Comparison of ENCODE assay signal across 8 cellular contexts in genomic region chr1:78619803-78620579, GRCh38. TPM values are rescaled to one million over a fixed set of nuclear protein-coding genes. Genes with fewer than 3 reads are reported as not detected.
DNase-seq lines count a peak whose midpoint lies in the region; ATAC-seq, FAIRE-seq and TF ChIP-seq lines count a peak whose summit lies in the region.

IFI44L (plus strand) TSS chr1:78620448; CDS start chr1:78627916, 7,468 bp downstream.

- CTCF ChIA-PET in HepG2 (lab: Yijun Ruan, JAX; ENCODE audit: low intra/inter-chr PET ratio, low total read pairs): no interaction called here

- H3K4me1 ChIP-seq in body of pancreas: peaks cover 22% of the 10 kb centered on the region
- no peaks in the 10 kb centered on the region for H3K4me1 ChIP-seq in HepG2 (ENCODE audit: insufficient read depth, low read length)

- no peak for TF ChIP-seq EP300 in HepG2 (IDR thresholded peaks at IDR 0.05; ENCODE audit: low read depth in 2 of 2, low read length in 2 of 2)
- no peak for TF ChIP-seq EP300 in HepG2 (CRISPR knock-in tag; IDR thresholded peaks at IDR 0.05; ENCODE audit: borderline replicate concordance)

- no peaks in the 10 kb centered on the region for H4K20me1 ChIP-seq in HepG2 (ENCODE audit: insufficient read depth, low read length)

- no peak within 1 kb of the TSS for H3K9ac ChIP-seq in HepG2 (ENCODE audit: insufficient read depth, low read depth, low read length)

- H3K36me3 ChIP-seq in body of pancreas (replicated peaks in 1 of 2; ENCODE audit: insufficient read depth in 1 of 2, low read depth in 2 of 2) (no peaks in the 10 kb centered on the region), HepG2 (replicated peaks in 1 of 2; ENCODE audit: control insufficient read depth in 1 of 2, insufficient read depth in 2 of 2, low read length in 2 of 2) (no peaks in the 10 kb centered on the region)

- H2AFZ ChIP-seq in HepG2 (ENCODE audit: low read length): no peak within 1 kb of the TSS

- intact Hi-C loops in body of pancreas (cut with DNase I) (loop anchor here (10.0 kb wide), 1 partner anchor 55 kb away; no protein-coding TSS in a partner anchor), HepG2 (cut with micrococcal nuclease; ENCODE audit: unreplicated experiment) (no loop called here)

- POLR2A ChIA-PET in HepG2 (lab: Yijun Ruan, JAX): no interaction called here

- H3K79me2 ChIP-seq in HepG2 (ENCODE audit: insufficient read depth, low read length): no peaks in the 10 kb centered on the region

- WGBS in body of pancreas, 2 donors: 27% methylated on average over 9 of the region's 9 CpGs
- 7% methylated on average over 9 of the region's 9 CpGs for WGBS in HepG2 (ENCODE audit: low lambda C conversion rate)

- no peak for TF ChIP-seq RAD21 in HepG2 (CRISPR knock-in tag; IDR thresholded peaks at IDR 0.05)

- H3K27ac ChIP-seq in body of pancreas: peak within 1 kb of the TSS; percentile 8 to 69 (median 54)
- H3K27ac ChIP-seq in HepG2 (ENCODE audit: extremely low read length, insufficient read depth, low read length): no peak within 1 kb of the TSS

- peak; percentile 38 for ATAC-seq in GM18505 (IDR thresholded peaks at IDR 0.05; ENCODE audit: unreplicated experiment)
- ATAC-seq in HG02973 (IDR thresholded peaks at IDR 0.05; ENCODE audit: unreplicated experiment): peak; percentile 32
- peak; percentile 22 for ATAC-seq in body of pancreas
- ATAC-seq in HepG2: no peak

- H3K27me3 ChIP-seq in body of pancreas: no peaks in the 10 kb centered on the region
- H3K27me3 ChIP-seq in HepG2 (ENCODE audit: control insufficient read depth in 1 of 2, insufficient read depth in 2 of 2, low read length in 2 of 2): 0 out of 5 replicates have a peak, but pooled peaks cover 0 to 1% of the 10 kb centered on the region in 2 experiments

- no peaks in the 10 kb centered on the region for H3K9me3 ChIP-seq in body of pancreas
- H3K9me3 ChIP-seq in HepG2 (ENCODE audit: low read length): no peaks in the 10 kb centered on the region

- peak; percentile 58 for TF ChIP-seq POLR2A in GM18505 (IDR thresholded peaks at IDR 0.05; ENCODE audit: borderline replicate concordance, extremely low read depth, insufficient read depth, insufficient read length)
- no peak for TF ChIP-seq POLR2A in body of pancreas (IDR thresholded peaks at IDR 0.05)
- no peak for TF ChIP-seq POLR2A in HepG2 (IDR thresholded peaks at IDR 0.05; ENCODE audit: insufficient read depth in 1 of 2, low read depth in 2 of 2, low read length in 2 of 2)

- in situ Hi-C loops in HepG2 (cut with HindIII; ENCODE audit: extremely low pct_ligation_motif_present, low pct_unique_long_range_greater_than_20kb): no loop called here

- TF ChIP-seq CTCF in body of pancreas (IDR thresholded peaks at IDR 0.05) (no peak), HepG2 (CRISPR knock-in tag; IDR thresholded peaks at IDR 0.05) (no peak)

- no peak for FAIRE-seq in HepG2 (lab: Jason Lieb, UNC)

- H3K4me3 ChIP-seq in body of pancreas (no peak within 1 kb of the TSS), HepG2 (replicated peaks in 1 of 3; ENCODE audit: insufficient read depth in 1 of 3, low read depth in 2 of 3, low read length in 3 of 3) (no peak within 1 kb of the TSS)

- no TSS peak for BruUV-seq in HepG2 (replicated peaks; lab: Mats Ljungman, UMichigan)

- DNase-seq in T-helper 2 cell (peak in 4 of 5 experiments; percentile 14 to 51 (median 34)), body of pancreas (peak; percentile 15 to 38 (median 22)), HepG2 (ENCODE audit: low spot score) (no peak), NCI-H526 treated with DMSO at 0.1 percent for 48 hours (lab: John Stamatoyannopoulos, UW) (no peak), NCI-H2029 treated with DMSO at 0.1 percent for 48 hours (lab: John Stamatoyannopoulos, UW) (no peak)
- DNase-seq in stimulated activated CD8-positive, alpha-beta memory T cell treated with anti-CD3 and anti-CD28 coated beads, Interleukin-12 subunit alpha, Interleukin-12 subunit beta, amount 100 ng/mL, for 24 hours (ENCODE audit: extremely low read depth): peak; percentile 5

- no peak within 1 kb of the TSS for H3K4me2 ChIP-seq in HepG2 (ENCODE audit: low read depth, low read length)

TF ChIP-seq in HepG2, 621 proteins besides CTCF, POLR2A, EP300 and RAD21:
- TF ChIP-seq LCORL (IDR thresholded peaks at IDR 0.05) (peak; percentile 98), LCORL (CRISPR knock-in tag; IDR thresholded peaks at IDR 0.05) (no peak), ZFAT (CRISPR knock-in tag; conservative IDR thresholded peaks at IDR 0.05) (no peak)

RNA-seq across cellular contexts. Expression of gene IFI44L, which starts in this region (rescaled TPM):
- total RNA-seq in body of pancreas: 1 to 10 TPM in 1 of 2 donors, under 1 TPM in 1; 0.99 to 3.9 TPM
- 0.04 TPM in 1 of 2 replicates, not detected in the other for total RNA-seq in HepG2 (2016; rRNA removed; fragmentation: Illumina TruSeq; extraction: Trizol)
- total RNA-seq in HepG2 (2016; cell fraction: cytosol; rRNA removed; fragmentation: Illumina TruSeq; extraction: Trizol; ENCODE audit: low read depth): not detected in 2 replicates
- 0.17 TPM in 1 of 2 replicates, not detected in the other for total RNA-seq in HepG2 (2016; cell fraction: insoluble cytoplasmic fraction; rRNA removed; fragmentation: Illumina TruSeq; extraction: Trizol)
- not detected in 2 replicates for total RNA-seq in HepG2 (2016; cell fraction: membrane; rRNA removed; fragmentation: Illumina TruSeq; extraction: Trizol)
- not detected in 2 replicates for total RNA-seq in HepG2 (2016; cell fraction: nucleus; rRNA removed; fragmentation: Illumina TruSeq; extraction: Trizol)
- 0.04 and 0.12 TPM in 2 replicates for polyA plus RNA-seq in HepG2 (2011; rRNA removed)
- 0.03 TPM in 1 of 2 replicates, not detected in the other for polyA plus RNA-seq in HepG2 (2011; cell fraction: cytosol; rRNA removed)
- polyA plus RNA-seq in HepG2 (2011; cell fraction: nucleus; rRNA removed): 0.06 and 0.10 TPM in 2 replicates
- not detected in 2 replicates for polyA plus RNA-seq in HepG2 (2012)
- polyA plus RNA-seq in HepG2 (2016; cell fraction: cytosol; fragmentation: Illumina TruSeq; extraction: Trizol; ENCODE audit: low read depth): not detected in 2 replicates
- not detected in 2 replicates for polyA plus RNA-seq in HepG2 (2016; cell fraction: insoluble cytoplasmic fraction; fragmentation: Illumina TruSeq; extraction: Trizol; ENCODE audit: low read depth)
- polyA plus RNA-seq in HepG2 (2016; cell fraction: membrane; fragmentation: Illumina TruSeq; extraction: Trizol; ENCODE audit: low read depth): not detected in 2 replicates
- polyA plus RNA-seq in HepG2 (2016; cell fraction: nucleus; fragmentation: Illumina TruSeq; extraction: Trizol; ENCODE audit: insufficient read depth, low read depth): 0.69 TPM in 1 of 2 replicates, not detected in the other
- polyA minus RNA-seq in HepG2 (2011; rRNA and poly(A)+ RNA removed; ENCODE audit: low replicate concordance): 0.84 TPM in 1 of 2 replicates, not detected in the other
- polyA minus RNA-seq in HepG2 (2011; cell fraction: cytosol; rRNA and poly(A)+ RNA removed): not detected in 2 replicates
- polyA minus RNA-seq in HepG2 (2011; cell fraction: nucleus; rRNA and poly(A)+ RNA removed): 0.39 TPM in 1 of 2 replicates, not detected in the other

Comparison
In these comparisons a context has a peak if more than half of its experiments do, and no peak if none do; other contexts are left out.
1. DNase-seq: peak in T-helper 2 cell (4 of 5), body of pancreas (4 of 4) and stimulated activated CD8-positive, alpha-beta memory T cell treated with anti-CD3 and anti-CD28 coated beads, Interleukin-12 subunit alpha, Interleukin-12 subunit beta, amount 100 ng/mL, for 24 hours (single experiment); none in HepG2 (single experiment), NCI-H526 treated with DMSO at 0.1 percent for 48 hours (single experiment) and NCI-H2029 treated with DMSO at 0.1 percent for 48 hours (single experiment).